28 cellular contexts compared by ENCODE assay signal in genomic region chr5:17227868-17228267, GRCh38. TPM values are rescaled to one million over a fixed set of nuclear protein-coding genes. Genes with fewer than 3 reads are reported as not detected.
A peak's percentile ranks its signal among the peaks of the same experiment; 100 is the strongest.
DNase-seq lines count a peak whose midpoint lies in the region; ATAC-seq, FAIRE-seq and TF ChIP-seq lines count a peak whose summit lies in the region.
"Had no signal": no experiment of that assay in that cellular context is flagged by ENCODE, and none has a peak within 500 bp of the region (broad histone marks: within the 10 kb centered on the region; RNA-seq: fewer than 3 reads in every experiment).

No MANE protein-coding gene starts in this region.

- CTCF ChIA-PET in SK-N-SH (lab: Yijun Ruan, JAX) = interaction anchor here (4.0 kb wide), 1 partner anchor 12 kb away, joined by 19 read pairs; no protein-coding TSS in a partner anchor

- ATAC-seq in SK-N-SH treated with all-trans-retinoic acid at 6 μM for 48 hours (no peak), memory B cell (ENCODE audit: low read depth) (no peak), GM23338 (no peak), GM19455 (IDR thresholded peaks at IDR 0.05; ENCODE audit: unreplicated experiment) (no peak)
- ATAC-seq: heart left ventricle; stimulated activated naive CD8-positive, alpha-beta T cell treated with anti-CD3 and anti-CD28 coated beads, Interleukin-15, Interleukin-2, amounts not matched to agents 100 U/mL and 50 U/mL, for 24 hours had no signal

- H3K27me3 ChIP-seq in SK-N-SH (ENCODE audit: insufficient read depth) (no peaks in the 10 kb centered on the region), astrocyte (ENCODE audit: insufficient read depth, low read length) (no peaks in the 10 kb centered on the region), GM23338 (ENCODE audit: insufficient read depth) (no peaks in the 10 kb centered on the region), right atrium auricular region (no peaks in the 10 kb centered on the region)
- H3K27me3 ChIP-seq: spleen, tibial artery had no signal

- H2AFZ ChIP-seq in SK-N-SH (ENCODE audit: low read depth) (no peak overlapping the region), astrocyte (ENCODE audit: low read depth, low read length) (no peak overlapping the region), GM23338 (no peak overlapping the region)

- H3K9me3 Mint-ChIP-seq in astrocyte (ENCODE audit: unreplicated experiment) = no peaks in the 10 kb centered on the region
- H3K9me3 Mint-ChIP-seq in memory B cell = no peaks in the 10 kb centered on the region
- no peaks in the 10 kb centered on the region for H3K9me3 Mint-ChIP-seq in type B pancreatic cell
- no peaks in the 10 kb centered on the region; the same call in 2 of the 3 replicates for H3K9me3 Mint-ChIP-seq in GM23338
- H3K9me3 Mint-ChIP-seq: activated naive CD4-positive, alpha-beta T cell treated with anti-CD3 and anti-CD28 coated beads, Interleukin-2, amount 50 U/mL, for 24 hours had no signal

- H3K36me3 Mint-ChIP-seq in astrocyte (ENCODE audit: low read depth, unreplicated experiment) (peaks cover 21% of the 10 kb centered on the region), memory B cell (peaks cover 18% of the 10 kb centered on the region), type B pancreatic cell (peaks cover 55% of the 10 kb centered on the region), GM23338 (ENCODE audit: low read depth) (peaks cover 31% of the 10 kb centered on the region)
- H3K36me3 Mint-ChIP-seq: activated naive CD4-positive, alpha-beta T cell treated with anti-CD3 and anti-CD28 coated beads, Interleukin-2, amount 50 U/mL, for 24 hours; CD8-positive, alpha-beta memory T cell had no signal

- H3K9ac ChIP-seq in SK-N-SH (no peak overlapping the region), astrocyte (ENCODE audit: low read length) (peak overlapping the region; percentile 8)

- H3K27ac ChIP-seq in SK-N-SH (ENCODE audit: low read depth in 2 of 2, low read length in 1 of 2) (peak overlapping the region in 1 of 2 experiments; percentile 56; a peak in 2 of 4 replicates), astrocyte (ENCODE audit: low read depth, low read length) (peak overlapping the region; percentile 62), GM23338 (ENCODE audit: low read depth) (no peak overlapping the region), right atrium auricular region (no peak overlapping the region)

- TF ChIP-seq RAD21 in SK-N-SH (IDR thresholded peaks at IDR 0.05; ENCODE audit: low read length) = no peak

- peak overlapping the region; percentile 1 for H3K4me3 Mint-ChIP-seq in astrocyte (ENCODE audit: unreplicated experiment)
- H3K4me3 Mint-ChIP-seq in memory B cell = peak overlapping the region; percentile 25
- peak overlapping the region; percentile 20 for H3K4me3 Mint-ChIP-seq in type B pancreatic cell
- no peak overlapping the region for H3K4me3 Mint-ChIP-seq in GM23338
- H3K4me3 Mint-ChIP-seq: activated naive CD4-positive, alpha-beta T cell treated with anti-CD3 and anti-CD28 coated beads, Interleukin-2, amount 50 U/mL, for 24 hours; CD8-positive, alpha-beta memory T cell had no signal

- no peak overlapping the region for H3K4me3 ChIP-seq in SK-N-SH (ENCODE audit: low read depth in 2 of 2, low read length in 1 of 2)
- H3K4me3 ChIP-seq in astrocyte (ENCODE audit: insufficient read depth, low read depth, low read length) = no peak overlapping the region
- H3K4me3 ChIP-seq in GM23338 = no peak overlapping the region
- H3K4me3 ChIP-seq in right atrium auricular region = no peak overlapping the region
- H3K4me3 ChIP-seq: heart left ventricle, spleen, tibial artery had no signal

- peaks cover 76% of the 10 kb centered on the region for H3K4me1 Mint-ChIP-seq in astrocyte (ENCODE audit: low read depth, unreplicated experiment)
- peaks cover 68% of the 10 kb centered on the region for H3K4me1 Mint-ChIP-seq in memory B cell
- peaks cover 65% of the 10 kb centered on the region for H3K4me1 Mint-ChIP-seq in type B pancreatic cell (ENCODE audit: unreplicated experiment)
- H3K4me1 Mint-ChIP-seq in GM23338 = peaks cover 47% of the 10 kb centered on the region
- H3K4me1 Mint-ChIP-seq: activated naive CD4-positive, alpha-beta T cell treated with anti-CD3 and anti-CD28 coated beads, Interleukin-2, amount 50 U/mL, for 24 hours; CD8-positive, alpha-beta memory T cell had no signal

- peaks cover 98% of the 10 kb centered on the region for H3K79me2 ChIP-seq in SK-N-SH (ENCODE audit: insufficient read depth)
- peaks cover 98% of the 10 kb centered on the region for H3K79me2 ChIP-seq in astrocyte (ENCODE audit: insufficient read depth, low read length)
- H3K79me2 ChIP-seq in GM23338 (replicated peaks; ENCODE audit: insufficient read depth) = peaks cover 91% of the 10 kb centered on the region

- peaks cover 5% of the 10 kb centered on the region for H3F3A ChIP-seq in SK-N-SH (replicated peaks; ENCODE audit: insufficient read depth)
- H3F3A ChIP-seq in GM23338 (replicated peaks; ENCODE audit: low read depth) = no peaks in the 10 kb centered on the region

- POLR2A ChIA-PET in SK-N-SH (lab: Yijun Ruan, JAX) = no interaction called here

- H4K20me1 ChIP-seq in SK-N-SH (ENCODE audit: insufficient read depth) = no peaks in the 10 kb centered on the region; the same call in 1 of the 2 replicates
- peaks cover 81% of the 10 kb centered on the region for H4K20me1 ChIP-seq in astrocyte (ENCODE audit: insufficient read depth, low read length)
- peaks cover 24% of the 10 kb centered on the region for H4K20me1 ChIP-seq in GM23338 (replicated peaks; ENCODE audit: insufficient read depth)

- no peak for FAIRE-seq in astrocyte (lab: Jason Lieb, UNC)

- H3K9me2 ChIP-seq in SK-N-SH (no peaks in the 10 kb centered on the region), GM23338 (ENCODE audit: insufficient read depth) (no peaks in the 10 kb centered on the region)

- H3K36me3 ChIP-seq in SK-N-SH (replicated peaks in 1 of 2; ENCODE audit: control insufficient read depth in 1 of 2, insufficient read depth in 2 of 2, low read length in 1 of 2) = peaks cover 0 to 19% of the 10 kb centered on the region in 2 experiments
- peaks cover 25% of the 10 kb centered on the region for H3K36me3 ChIP-seq in astrocyte (ENCODE audit: insufficient read depth, low read length)
- H3K36me3 ChIP-seq in GM23338 (ENCODE audit: insufficient read depth) = no peaks in the 10 kb centered on the region
- H3K36me3 ChIP-seq in right atrium auricular region = no peaks in the 10 kb centered on the region
- H3K36me3 ChIP-seq: heart left ventricle, tibial artery had no signal

- TF ChIP-seq CTCF in SK-N-SH (IDR thresholded peaks at IDR 0.05) = no peak
- no peak for TF ChIP-seq CTCF in astrocyte (IDR thresholded peaks at IDR 0.05; ENCODE audit: insufficient read depth, low read depth, low read length)
- no peak for TF ChIP-seq CTCF in type B pancreatic cell (conservative IDR thresholded peaks at IDR 0.05)
- TF ChIP-seq CTCF in GM23338 (conservative IDR thresholded peaks at IDR 0.05; ENCODE audit: low read depth in 2 of 2) = no peak
- TF ChIP-seq CTCF in right atrium auricular region (IDR thresholded peaks at IDR 0.05) = no peak

- whole genome bisulfite sequencing in SK-N-SH (ENCODE audit: low lambda C conversion rate) = 90% methylated on average over 1 of the region's 1 CpG

- no peak for TF ChIP-seq EP300 in SK-N-SH (IDR thresholded peaks at IDR 0.05; ENCODE audit: borderline replicate concordance in 1 of 2, low read depth in 1 of 2, low read length in 1 of 2)

- H3K4me1 ChIP-seq in SK-N-SH (ENCODE audit: control insufficient read depth in 1 of 2, insufficient read depth in 2 of 2, low read depth in 1 of 2, low read length in 1 of 2) (peaks cover 0 to 35% of the 10 kb centered on the region in 2 experiments; a peak in 2 of 4 replicates), astrocyte (ENCODE audit: insufficient read depth, low read length) (peaks cover 53% of the 10 kb centered on the region), GM23338 (ENCODE audit: insufficient read depth) (peaks cover 25% of the 10 kb centered on the region), right atrium auricular region (peaks cover 0 to 5% of the 10 kb centered on the region in 2 donors)

- H3K27me3 Mint-ChIP-seq in astrocyte (ENCODE audit: low read depth, unreplicated experiment) = no peaks in the 10 kb centered on the region
- no peaks in the 10 kb centered on the region for H3K27me3 Mint-ChIP-seq in memory B cell
- H3K27me3 Mint-ChIP-seq in type B pancreatic cell = no peaks in the 10 kb centered on the region
- H3K27me3 Mint-ChIP-seq in GM23338 (ENCODE audit: insufficient read depth, low read depth, poor library complexity) = peaks cover 2% of the 10 kb centered on the region

- H3K9me3 ChIP-seq in SK-N-SH (no peaks in the 10 kb centered on the region), astrocyte (ENCODE audit: insufficient read depth, low read depth, low read length) (no peaks in the 10 kb centered on the region), right atrium auricular region (no peaks in the 10 kb centered on the region)
- H3K9me3 ChIP-seq: heart left ventricle, spleen, tibial artery had no signal

- no peak for DNase-seq in SK-N-SH
- no peak for DNase-seq in astrocyte (ENCODE audit: low read depth)
- no peak for DNase-seq in memory B cell (ENCODE audit: low spot score in 2 of 2)
- DNase-seq in type B pancreatic cell (ENCODE audit: extremely low spot score, unreplicated experiment) = no peak
- no peak for DNase-seq in GM23338 (ENCODE audit: low spot score)
- no peak for DNase-seq in right atrium auricular region (ENCODE audit: low spot score)
- DNase-seq: 8988T; activated CD4-positive, alpha-beta T cell treated with anti-CD3 and anti-CD28 coated beads, Interleukin-2, amount 50 U/mL, for 48 hours; activated CD4-positive, CD25-positive, alpha-beta regulatory T cell; activated CD8-positive, alpha-beta memory T cell treated with anti-CD3 and anti-CD28 coated beads, Interleukin-2, amount 50 U/mL, for 4 hours; AML-193; CD8-positive, alpha-beta memory T cell; central memory CD4-positive, alpha-beta T cell; DMS153; heart left ventricle; NCI-H1092 treated with DMSO at 0.1 percent for 48 hours; NCI-H2029 treated with DMSO at 0.1 percent for 48 hours; nucleus accumbens; OCI-M1; retina; spleen; stimulated activated CD4-positive, alpha-beta T cell treated with anti-CD3 and anti-CD28 coated beads, Interleukin-4, amount 100 ng/mL, for 1 hour; stimulated activated naive CD8-positive, alpha-beta T cell treated with anti-CD3 and anti-CD28 coated beads, Interleukin-15, Interleukin-2, amounts not matched to agents 100 U/mL and 50 U/mL, for 24 hours; tibial artery had no signal

- peak overlapping the region; percentile 79 for H3K27ac Mint-ChIP-seq in astrocyte (ENCODE audit: unreplicated experiment)
- H3K27ac Mint-ChIP-seq in memory B cell = peak overlapping the region; percentile 89
- H3K27ac Mint-ChIP-seq in type B pancreatic cell = peak overlapping the region; percentile 22
- no peak overlapping the region for H3K27ac Mint-ChIP-seq in GM23338
- H3K27ac Mint-ChIP-seq: activated naive CD4-positive, alpha-beta T cell treated with anti-CD3 and anti-CD28 coated beads, Interleukin-2, amount 50 U/mL, for 24 hours; CD8-positive, alpha-beta memory T cell had no signal

- H3K4me2 ChIP-seq in SK-N-SH (peak overlapping the region; percentile 35; the same call in 1 of the 2 replicates), astrocyte (ENCODE audit: low read length) (peak overlapping the region; percentile 66), GM23338 (no peak overlapping the region)

RNA-seq across cellular contexts. Expression of gene BASP1, which starts 10.4 kb away (rescaled TPM):
- 77.8 and 107 TPM in 2 replicates for polyA plus RNA-seq in SK-N-SH (2012; rRNA removed)
- 94.2 and 104 TPM in 2 replicates for polyA plus RNA-seq in SK-N-SH (2012; cell fraction: cytosol; rRNA removed)
- 33.6 and 36.0 TPM in 2 replicates for polyA plus RNA-seq in SK-N-SH (2012; cell fraction: nucleus; rRNA removed)
- 260 and 273 TPM in 2 replicates for total RNA-seq in astrocyte
- total RNA-seq in type B pancreatic cell (ENCODE audit: low replicate concordance) = 131 and 197 TPM in 2 replicates
- 89.4 and 114 TPM in 2 replicates for total RNA-seq in GM23338 (2014; rRNA removed; shearing (Covaris generic))
- 84.2 and 87.5 TPM in 2 replicates for polyA plus RNA-seq in GM23338 (2016; fragmentation: Nextera tagmentation; extraction: Ambion mirVana)
- 10 to 100 TPM in 1 of 2 donors, 1 to 10 TPM in 1; 8.3 to 18.4 TPM for total RNA-seq in right atrium auricular region
- total RNA-seq: G401 had no signal
- polyA plus RNA-seq: CD8-positive, alpha-beta memory T cell had no signal
